In the genomic region with DNA sequence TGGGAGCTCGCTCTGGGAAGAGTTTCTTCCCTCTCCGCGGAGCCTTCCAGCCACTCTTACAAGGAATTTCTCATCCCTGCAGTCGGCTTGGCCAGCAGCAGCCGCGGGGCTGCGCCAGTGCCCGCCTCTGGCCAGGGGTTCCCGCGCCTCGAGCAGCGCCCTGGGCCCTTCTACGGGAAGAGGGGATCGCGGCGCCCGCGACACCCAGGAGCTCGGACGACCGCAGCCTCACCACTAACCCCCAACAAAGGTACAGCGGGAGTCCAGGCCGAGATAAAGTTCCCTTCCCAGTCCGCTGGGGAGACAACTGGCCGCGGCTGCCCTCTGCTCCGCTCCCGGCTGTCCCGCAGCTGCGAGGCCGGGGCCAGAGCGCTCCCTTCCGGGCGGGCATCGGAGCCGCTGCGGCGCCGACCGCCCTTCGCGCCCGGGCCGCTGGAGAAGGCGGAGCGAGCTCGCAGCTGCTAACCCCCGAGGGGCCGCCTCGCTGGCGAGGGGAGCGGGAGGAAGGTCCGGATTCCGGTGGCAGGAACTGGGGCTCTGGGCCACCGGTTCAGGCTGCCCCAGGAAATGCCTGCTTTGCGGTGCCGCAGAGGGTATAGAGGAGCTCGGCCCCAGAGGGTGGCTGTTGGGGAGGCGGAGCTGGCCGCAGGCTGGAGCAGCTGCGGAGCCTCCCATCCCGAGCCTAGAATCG, we compare ENCODE assay signal across 8 cellular contexts. TPM values are rescaled to one million over a fixed set of nuclear protein-coding genes. Genes with fewer than 3 reads are reported as not detected.
A peak's percentile ranks its signal among the peaks of the same experiment; 100 is the strongest.
DNase-seq lines count a peak whose midpoint lies in the region; ATAC-seq, FAIRE-seq and TF ChIP-seq lines count a peak whose summit lies in the region.

No MANE protein-coding gene starts in this region.

- no peaks in the 10 kb centered on the region for H3K9me3 ChIP-seq in right lobe of liver
- H3K9me3 ChIP-seq in tibial nerve = no peaks in the 10 kb centered on the region

- H3K27ac ChIP-seq in right lobe of liver (peak overlapping the region; percentile 48 to 77 (median 61)), tibial nerve (no peak overlapping the region), caudate nucleus (ENCODE audit: low read depth, low read length) (no peak overlapping the region)

- no peaks in the 10 kb centered on the region for H3K36me3 ChIP-seq in right lobe of liver
- no peaks in the 10 kb centered on the region for H3K36me3 ChIP-seq in tibial nerve

- no peak for TF ChIP-seq CTCF in D721Med (IDR thresholded peaks at IDR 0.05; ENCODE audit: insufficient read depth, missing control alignments)
- TF ChIP-seq CTCF in right lobe of liver (IDR thresholded peaks at IDR 0.05) = peak; percentile 33 to 60 (median 43)
- no peak for TF ChIP-seq CTCF in tibial nerve (IDR thresholded peaks at IDR 0.05)

- 4% methylated on average over 26 of the region's 63 CpGs for WGBS in right lobe of liver (ENCODE audit: insufficient coverage, low coverage, low lambda C conversion rate, missing lambda C conversion rate)
- 6% methylated on average over 30 to 32 of the region's 63 CpGs for WGBS in tibial nerve, 2 donors

- H3K4me1 ChIP-seq in right lobe of liver (peaks cover 0 to 4% (median 0%) of the 10 kb centered on the region in 4 donors), tibial nerve (peaks cover 0 to 59% (median 28%) of the 10 kb centered on the region in 4 donors)

- ATAC-seq in right lobe of liver (peak; percentile 34 to 54 (median 46)), HG03520 (IDR thresholded peaks at IDR 0.05; ENCODE audit: unreplicated experiment) (no peak)

- peak; percentile 45 for TF ChIP-seq POLR2A in right lobe of liver (IDR thresholded peaks at IDR 0.05)
- TF ChIP-seq POLR2A in tibial nerve (IDR thresholded peaks at IDR 0.05) = no peak

- in situ Hi-C loops in T47D (cut with HindIII; ENCODE audit: low pct_unique_long_range_greater_than_20kb, low sequenced_read_pairs) = no loop called here

- no peak for TF ChIP-seq EP300 in tibial nerve (IDR thresholded peaks at IDR 0.05)

- intact Hi-C loops in right lobe of liver (cut with DNase I) = loop anchor here in 1 of 2 donors (10.0 kb wide), 1 partner anchor 93 kb away; no protein-coding TSS in a partner anchor

- H3K27me3 ChIP-seq in right lobe of liver (no peaks in the 10 kb centered on the region), tibial nerve (peaks cover 3 to 98% of the 10 kb centered on the region in 2 donors)

- peak; percentile 45 for DNase-seq in D721Med (ENCODE audit: insufficient read length, low spot score)
- peak; percentile 23 for DNase-seq in NCI-H774 (lab: John Stamatoyannopoulos, UW)
- peak; percentile 30 to 55 for DNase-seq in T47D (ENCODE audit: low read depth in 1 of 2, low spot score in 1 of 2)
- DNase-seq in right lobe of liver = peak; percentile 70 to 75 (median 72)
- DNase-seq in tibial nerve (ENCODE audit: low spot score in 2 of 2) = no peak
- no peak for DNase-seq in caudate nucleus (lab: John Stamatoyannopoulos, UW)
- no peak for DNase-seq in DMS79 treated with DMSO at 0.1 percent for 48 hours (lab: John Stamatoyannopoulos, UW)

- peak overlapping the region; percentile 46 to 57 (median 56) for H3K4me3 ChIP-seq in right lobe of liver
- peak overlapping the region in 3 of 4 donors; percentile 6 to 38 (median 28) for H3K4me3 ChIP-seq in tibial nerve

- FAIRE-seq in D721Med (lab: Jason Lieb, UNC) = no peak

RNA-seq across cellular contexts. Expression of a gene that starts 3.6 kb away (rescaled TPM):
- total RNA-seq in right lobe of liver (10 to 100 TPM; 22.5 to 36.6 (median 28.2) TPM), tibial nerve (1 to 10 TPM in 2 of 4 donors, under 1 TPM in 2; 0.39 to 1.1 (median 0.97) TPM)

Comparison
In these comparisons a context has a peak if more than half of its experiments do, and no peak if none do; other contexts are left out.
1. DNase-seq: peak in D721Med (single experiment), NCI-H774 (single experiment), T47D (2 of 2) and right lobe of liver (3 of 3); none in tibial nerve (0 of 2), caudate nucleus (0 of 61) and DMS79 treated with DMSO at 0.1 percent for 48 hours (single experiment).
2. CTCF ChIP-seq: peak in right lobe of liver (4 of 4); none in D721Med (single experiment) and tibial nerve (0 of 5).
3. H3K27ac ChIP-seq: peak in right lobe of liver (3 of 3); none in tibial nerve (0 of 4) and caudate nucleus (single experiment).
4. RNA of a gene that starts 3.6 kb away (total RNA-seq): 22.5 to 36.6 TPM in right lobe of liver; 0.39 to 1.1 TPM in tibial nerve; every median in the first group is over 10 times any median in the second.